In the genomic region with DNA sequence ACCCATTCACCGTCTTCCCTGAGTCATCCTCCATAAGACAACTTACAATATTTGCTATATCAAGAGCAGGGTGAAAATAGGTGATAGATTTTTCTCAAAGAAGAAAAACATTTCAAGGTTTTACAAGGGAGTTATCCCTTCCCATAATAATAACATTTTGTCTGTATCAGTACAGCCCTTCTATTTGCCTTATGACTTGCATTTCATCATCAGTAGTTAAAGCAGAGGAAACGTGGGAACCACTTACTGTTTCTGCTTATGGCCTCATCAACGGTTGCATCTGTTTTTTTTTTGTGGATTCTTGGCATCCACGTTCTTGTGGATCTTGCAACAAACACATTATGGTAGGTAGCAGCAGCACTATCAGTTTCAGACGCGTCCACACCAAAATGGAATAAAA, we compare ENCODE assay signal across 7 cellular contexts.
DNase-seq lines count a peak whose midpoint lies in the region; ATAC-seq and TF ChIP-seq lines count a peak whose summit lies in the region.
"Not testable (repeated sequence)": the region's sequence is repeated elsewhere in the genome, so short reads cannot be mapped to it uniquely, and the experiment has no call there.

No MANE protein-coding gene starts in this region.

- 14 to 15% methylated on average over 6 of the region's 6 CpGs for WGBS in GM23248 (ENCODE audit: low coverage in 1 of 2, low lambda C conversion rate in 2 of 2, missing lambda C conversion rate in 2 of 2), 2 experiments
- 37% methylated on average over 6 of the region's 6 CpGs for WGBS in right lobe of liver (ENCODE audit: insufficient coverage, low coverage, low lambda C conversion rate, missing lambda C conversion rate)

- ATAC-seq in SK-N-SH treated with all-trans-retinoic acid at 6 μM for 48 hours = peak; percentile 23
- ATAC-seq in right lobe of liver, gastrocnemius medialis: not testable (repeated sequence)

- TF ChIP-seq POLR2A in right lobe of liver (IDR thresholded peaks at IDR 0.05); gastrocnemius medialis (IDR thresholded peaks at IDR 0.05): not testable (repeated sequence)

- in situ Hi-C loops in GM23248 (cut with MboI); gastrocnemius medialis (cut with MboI; ENCODE audit: low sequenced_read_pairs in 4 of 4): not testable (repeated sequence)

- DNase-seq in GM23248 (peak; percentile 30), cardiac muscle cell (ENCODE audit: low read depth in 1 of 2, low spot score in 1 of 2) (peak in 1 of 2 donors; percentile 43)
- not testable (repeated sequence) for DNase-seq in NT2/D1 (ENCODE audit: low read depth, low spot score); colonic mucosa; right lobe of liver; gastrocnemius medialis

- H3K27ac ChIP-seq in GM23248, colonic mucosa, right lobe of liver: not testable (repeated sequence)
- H3K27ac ChIP-seq in cardiac muscle cell = peak overlapping the region; percentile 91
- H3K27ac ChIP-seq in gastrocnemius medialis = peak overlapping the region in 2 of 4 donors; percentile 79

- peak overlapping the region; percentile 78 for H3K4me3 ChIP-seq in GM23248
- peak overlapping the region; percentile 43 for H3K4me3 ChIP-seq in NT2/D1 (ENCODE audit: insufficient read length, low read depth)
- H3K4me3 ChIP-seq in colonic mucosa = peak overlapping the region; percentile 15
- peak overlapping the region; percentile 69 for H3K4me3 ChIP-seq in cardiac muscle cell
- H3K4me3 ChIP-seq in right lobe of liver = peak overlapping the region in 2 of 3 donors; percentile 51 to 53
- peak overlapping the region in 3 of 4 donors; percentile 54 to 73 (median 63) for H3K4me3 ChIP-seq in gastrocnemius medialis

- not testable (repeated sequence) for H3K4me1 ChIP-seq in GM23248 (ENCODE audit: insufficient read depth); NT2/D1 (ENCODE audit: insufficient read depth, insufficient read length); colonic mucosa; cardiac muscle cell (ENCODE audit: low read depth); right lobe of liver; gastrocnemius medialis

- not testable (repeated sequence) for H3K9me3 ChIP-seq in GM23248 (ENCODE audit: low read depth); NT2/D1 (ENCODE audit: insufficient read depth, low read length); colonic mucosa; cardiac muscle cell (ENCODE audit: low read depth); right lobe of liver; gastrocnemius medialis

- H3F3A ChIP-seq in GM23248 (ENCODE audit: insufficient read depth) = not testable (repeated sequence)

- H3K27me3 ChIP-seq in GM23248 (replicated peaks; ENCODE audit: insufficient read depth); NT2/D1 (ENCODE audit: insufficient read depth, insufficient read length); colonic mucosa; cardiac muscle cell; right lobe of liver; gastrocnemius medialis: not testable (repeated sequence)

- 0 out of 2 replicates have a peak overlapping the region, but pooled peaks have one; percentile 57 for H3K9ac ChIP-seq in GM23248
- H3K9ac ChIP-seq in NT2/D1 (ENCODE audit: insufficient read length, low read depth); colonic mucosa (ENCODE audit: low read depth in 2 of 2, low read length in 2 of 2): not testable (repeated sequence)

- TF ChIP-seq CTCF in colonic mucosa (IDR thresholded peaks at IDR 0.05); cardiac muscle cell (IDR thresholded peaks at IDR 0.05; ENCODE audit: low read depth, low read length); right lobe of liver (IDR thresholded peaks at IDR 0.05); gastrocnemius medialis (IDR thresholded peaks at IDR 0.05 in 4 of 5, conservative IDR thresholded peaks at IDR 0.05 in 1 of 5): not testable (repeated sequence)

- not testable (repeated sequence) for H4K20me1 ChIP-seq in GM23248 (ENCODE audit: insufficient read depth)

- not testable (repeated sequence) for H3K9me2 ChIP-seq in GM23248 (ENCODE audit: insufficient read depth)

- H3K4me2 ChIP-seq in GM23248 (ENCODE audit: unreplicated experiment) = peak overlapping the region; percentile 84

- H2AFZ ChIP-seq in GM23248 = peak overlapping the region; percentile 95

- not testable (repeated sequence) for H3K79me2 ChIP-seq in GM23248 (ENCODE audit: insufficient read depth)

- not testable (repeated sequence) for H3K36me3 ChIP-seq in GM23248 (ENCODE audit: low read depth); NT2/D1 (ENCODE audit: insufficient read depth, insufficient read length, low read length); colonic mucosa; cardiac muscle cell; right lobe of liver; gastrocnemius medialis

- intact Hi-C loops in colonic mucosa (cut with DNase I); right lobe of liver (cut with DNase I); gastrocnemius medialis (cut with DNase I; ENCODE audit: low total_unique reads): not testable (repeated sequence)

Comparison
In these comparisons a context has a peak if more than half of its experiments do, and no peak if none do; other contexts are left out.
1. H3K4me3 ChIP-seq: peak in every context shown above with its lines; median percentile 78 in GM23248; 69 in cardiac muscle cell; 63 in gastrocnemius medialis; 52 in right lobe of liver; 43 in NT2/D1; 15 in colonic mucosa.